In genomic region chr19:37007587-37008220, GRCh38 we compare ENCODE assay signal across 8 cellular contexts.
DNase-seq lines count a peak whose midpoint lies in the region; ATAC-seq, FAIRE-seq and TF ChIP-seq lines count a peak whose summit lies in the region.

No MANE protein-coding gene starts in this region.

- WGBS in esophagus, 2 donors, result 20 to 34% methylated on average over 44 to 48 of the region's 48 CpGs
- 22 to 28% methylated on average over 45 to 48 of the region's 48 CpGs for WGBS in tibial nerve, 2 donors

- H3K27ac ChIP-seq in esophagus (ENCODE audit: low read depth in 2 of 2, low read length in 1 of 2) (no peak overlapping the region), tibial nerve (no peak overlapping the region)

- peaks cover 0 to 6% of the 10 kb centered on the region in 2 donors for H3K4me1 ChIP-seq in esophagus (ENCODE audit: control insufficient read depth in 2 of 2, insufficient read depth in 2 of 2, low read length in 1 of 2)
- no peaks in the 10 kb centered on the region for H3K4me1 ChIP-seq in tibial nerve

- TF ChIP-seq EP300 in tibial nerve (IDR thresholded peaks at IDR 0.05), result no peak

- FAIRE-seq in D721Med (lab: Jason Lieb, UNC) (no peak), GM19239 (lab: Jason Lieb, UNC) (no peak)

- intact Hi-C loops in posterior vena cava (cut with DNase I), result no loop called here

- TF ChIP-seq CTCF in D721Med (IDR thresholded peaks at IDR 0.05; ENCODE audit: insufficient read depth, missing control alignments) (no peak), tibial nerve (IDR thresholded peaks at IDR 0.05) (no peak)

- H3K27me3 ChIP-seq in esophagus (ENCODE audit: control insufficient read depth in 1 of 2, insufficient read depth in 2 of 2, low read length in 2 of 2) (no peaks in the 10 kb centered on the region), tibial nerve (no peaks in the 10 kb centered on the region)

- H3K9me3 ChIP-seq in esophagus (ENCODE audit: control insufficient read depth in 2 of 2, insufficient read depth in 1 of 2, low read depth in 1 of 2, low read length in 1 of 2), result peaks cover 31 to 50% of the 10 kb centered on the region in 2 donors
- H3K9me3 ChIP-seq in tibial nerve, result peaks cover 0 to 91% (median 7%) of the 10 kb centered on the region in 4 donors

- H3K4me3 ChIP-seq in esophagus (ENCODE audit: low read depth in 1 of 2, low read length in 2 of 2), result peak overlapping the region; percentile 52 to 57
- H3K4me3 ChIP-seq in tibial nerve, result peak overlapping the region; percentile 17 to 43 (median 18)

- TF ChIP-seq POLR2A in tibial nerve (IDR thresholded peaks at IDR 0.05), result no peak

- no peak for ATAC-seq in HG03520 (IDR thresholded peaks at IDR 0.05; ENCODE audit: unreplicated experiment)
- no peak for ATAC-seq in HG03175 (IDR thresholded peaks at IDR 0.05; ENCODE audit: unreplicated experiment)

- H3K36me3 ChIP-seq in esophagus (ENCODE audit: control insufficient read depth in 2 of 2, insufficient read depth in 2 of 2, low read length in 1 of 2) (peaks cover 0 to 2% of the 10 kb centered on the region in 2 donors), tibial nerve (peaks cover 0 to 9% (median 0%) of the 10 kb centered on the region in 3 donors)

- DNase-seq in D721Med (ENCODE audit: insufficient read length, low spot score) (peak; percentile 83), posterior vena cava (ENCODE audit: low spot score) (peak; percentile 90), tibial nerve (ENCODE audit: low spot score in 2 of 2) (no peak), GM19239 (ENCODE audit: insufficient read length, low spot score) (no peak)
- peak; percentile 8 to 17 for DNase-seq in activated CD4-positive, alpha-beta T cell treated with anti-CD3 and anti-CD28 coated beads for 4 hours

Comparison
In these comparisons a context has a peak if more than half of its experiments do, and no peak if none do; other contexts are left out.
1. DNase-seq: peak in D721Med (single experiment), activated CD4-positive, alpha-beta T cell treated with anti-CD3 and anti-CD28 coated beads for 4 hours (2 of 2) and posterior vena cava (single experiment); none in tibial nerve (0 of 2) and GM19239 (single experiment).